ENCODE assay signal across 1 cellular context in the genomic region with DNA sequence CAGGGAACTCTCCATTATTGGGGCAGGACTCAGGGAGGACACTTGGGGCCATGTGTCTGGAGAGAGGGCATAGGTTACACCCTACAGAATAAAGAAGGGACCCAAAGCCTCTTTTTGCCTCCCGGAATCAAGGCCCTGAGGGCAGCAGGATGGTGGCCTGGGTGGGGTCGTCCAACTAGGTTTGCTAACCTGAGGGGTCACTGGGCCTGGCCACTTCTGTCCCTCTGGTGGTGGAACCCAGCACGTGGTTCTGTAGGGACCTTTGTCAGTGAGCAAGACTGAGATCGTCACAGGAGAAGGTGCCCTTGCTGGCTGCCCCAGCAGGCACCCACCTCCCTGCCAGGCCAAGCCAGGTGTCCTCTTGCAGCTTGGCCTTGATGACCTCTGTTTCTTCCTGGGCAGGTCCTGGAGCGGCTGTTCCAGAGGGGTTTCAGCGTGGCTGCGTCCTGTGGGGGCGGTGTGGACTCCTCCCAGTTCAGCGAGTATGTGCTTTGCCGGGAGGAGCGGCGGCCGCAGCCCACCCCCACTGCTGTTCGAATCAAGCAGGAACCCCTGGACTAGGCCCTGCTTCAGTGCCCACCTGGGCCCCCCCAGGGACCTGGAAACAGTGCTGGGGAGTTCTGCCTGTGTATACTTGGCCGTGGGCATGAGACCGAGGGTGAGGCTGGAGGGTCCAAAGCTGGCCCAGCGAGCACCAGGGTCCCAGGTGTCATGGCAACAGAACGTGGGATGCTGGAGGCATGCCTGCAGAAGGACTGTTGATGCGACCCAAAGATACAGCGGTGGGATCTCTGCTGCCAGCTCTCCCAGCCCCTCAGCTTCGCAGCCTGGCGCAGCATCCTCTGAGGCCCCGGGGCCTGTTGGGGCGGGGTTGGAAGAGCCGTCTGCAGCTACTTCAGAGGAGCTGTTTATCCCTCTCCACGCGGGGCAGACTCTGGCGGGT.
A peak's percentile ranks its signal among the peaks of the same experiment; 100 is the strongest.
TF ChIP-seq lines count a peak whose summit lies in the region.

No MANE protein-coding gene starts in this region.

TF ChIP-seq in K562, 482 proteins besides CTCF, POLR2A, EP300 and RAD21:
- TF ChIP-seq POLR2G (IDR thresholded peaks at IDR 0.05; ENCODE audit: low read depth, low read length) (0 out of 2 replicates have a peak, but pooled peaks have one; percentile 30), PREB (CRISPR knock-in tag; IDR thresholded peaks at IDR 0.05) (no peak)
